ENCODE assay signal across 21 cellular contexts in the genomic region with DNA sequence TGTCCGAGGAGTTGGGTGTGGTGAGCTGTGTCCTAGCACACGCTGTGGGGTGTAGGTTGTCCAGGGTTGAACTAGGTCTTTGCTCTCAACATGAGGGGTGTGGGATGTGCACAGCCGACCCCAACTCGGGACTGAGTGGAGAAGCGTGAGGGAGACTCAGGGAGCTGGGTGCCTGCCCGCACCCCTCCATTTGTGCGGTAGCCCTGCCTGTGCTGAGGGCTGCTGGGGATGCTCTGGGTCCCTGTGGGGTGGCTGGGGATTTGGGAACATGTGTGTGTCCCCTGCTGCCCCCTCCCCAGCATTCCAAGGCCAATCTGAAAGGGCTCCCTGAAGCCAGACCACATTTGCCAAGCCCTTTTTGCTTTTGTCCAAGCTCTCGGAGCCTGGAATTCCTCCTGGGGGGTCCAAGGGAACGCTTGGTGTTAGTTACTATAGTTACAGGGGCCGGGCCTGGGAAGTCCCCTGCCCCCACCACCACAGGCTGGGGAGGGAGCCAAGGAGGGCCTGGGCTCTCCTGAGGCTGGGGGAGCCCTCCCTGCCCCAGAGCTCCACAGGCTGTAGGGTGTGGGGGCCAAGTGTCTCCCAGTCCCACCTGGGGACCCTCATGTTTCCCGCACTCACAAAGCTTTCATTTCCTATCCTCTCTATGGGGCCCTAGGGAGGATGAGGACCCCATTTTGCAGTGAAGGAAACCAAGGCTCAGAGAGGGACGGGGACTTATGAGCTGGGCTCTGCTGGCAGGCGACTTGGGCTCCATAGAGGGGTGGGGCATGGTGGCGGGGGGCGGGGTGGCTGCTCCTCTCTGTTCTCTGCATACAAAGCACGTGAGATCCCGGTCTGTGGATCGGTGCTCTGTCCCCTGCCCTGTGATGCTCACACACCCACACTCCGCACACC. TPM values are rescaled to one million over a fixed set of nuclear protein-coding genes. Genes with fewer than 3 reads are reported as not detected.
DNase-seq lines count a peak whose midpoint lies in the region; ATAC-seq and TF ChIP-seq lines count a peak whose summit lies in the region.
"Had no signal": no experiment of that assay in that cellular context is flagged by ENCODE, and none has a peak within 500 bp of the region (broad histone marks: within the 10 kb centered on the region; RNA-seq: fewer than 3 reads in every experiment).

No MANE protein-coding gene starts in this region.

- POLR2A ChIA-PET in T-cell (lab: Charles Lee) (no interaction called here), A673 (lab: Charles Lee; ENCODE audit: low non-redundant PET) (no interaction called here)

- intact Hi-C loops in A673 (cut with micrococcal nuclease; ENCODE audit: unreplicated experiment) = no loop called here

- peaks cover 7% of the 10 kb centered on the region for H3K79me2 ChIP-seq in trophoblast cell (ENCODE audit: control insufficient read depth, insufficient read depth, low read length, poor library complexity)

- CTCF ChIA-PET in T-cell (lab: Charles Lee) = no interaction called here
- CTCF ChIA-PET in A673 (lab: Charles Lee) = no interaction called here

- no peak overlapping the region for H3K4ac ChIP-seq in trophoblast cell (ENCODE audit: low read depth, low read length)

- no peak overlapping the region for H2AFZ ChIP-seq in trophoblast cell (ENCODE audit: insufficient read depth, low read length, poor library complexity)

- H3K36me3 ChIP-seq in HUES6 (ENCODE audit: control insufficient read depth, insufficient read depth, low read length) = no peaks in the 10 kb centered on the region
- no peaks in the 10 kb centered on the region for H3K36me3 ChIP-seq in trophoblast cell (ENCODE audit: control insufficient read depth in 1 of 2, insufficient read depth in 2 of 2, low read length in 2 of 2)
- no peaks in the 10 kb centered on the region for H3K36me3 ChIP-seq in A673 (ENCODE audit: insufficient read depth, low read length, poor library complexity, severe bottlenecking)
- H3K36me3 ChIP-seq: suprapubic skin had no signal

- peak overlapping the region; percentile 49 for H3K18ac ChIP-seq in trophoblast cell (ENCODE audit: low read length)

- H2BK120ac ChIP-seq in trophoblast cell (ENCODE audit: insufficient read depth, low read length, poor library complexity) = no peak overlapping the region

- peak overlapping the region; percentile 80 for H2BK12ac ChIP-seq in trophoblast cell (ENCODE audit: low read length)

- no peak overlapping the region for H3K27ac ChIP-seq in HUES6 (ENCODE audit: low read depth, low read length)
- peak overlapping the region; percentile 91 for H3K27ac ChIP-seq in caudate nucleus (ENCODE audit: low read depth, low read length)
- H3K27ac ChIP-seq in trophoblast cell (ENCODE audit: low read depth, low read length) = no peak overlapping the region
- no peak overlapping the region for H3K27ac ChIP-seq in A673 (ENCODE audit: low read depth, low read length, poor library complexity, severe bottlenecking)
- H3K27ac ChIP-seq: suprapubic skin had no signal

- H3K4me2 ChIP-seq in trophoblast cell (ENCODE audit: low read length) = peak overlapping the region; percentile 50

- no peak overlapping the region for H3K4me3 Mint-ChIP-seq in T-cell

- ATAC-seq in T-cell (replicated peaks in 1 of 4) (no peak), HG02798 (IDR thresholded peaks at IDR 0.05; ENCODE audit: poor library complexity, unreplicated experiment) (no peak)

- H3K4me1 ChIP-seq in HUES6 (ENCODE audit: control insufficient read depth, insufficient read depth, low read length) = peaks cover 54% of the 10 kb centered on the region
- peaks cover 45 to 57% of the 10 kb centered on the region in 2 experiments for H3K4me1 ChIP-seq in trophoblast cell (ENCODE audit: control insufficient read depth in 1 of 2, insufficient read depth in 2 of 2, low read length in 2 of 2)
- H3K4me1 ChIP-seq in A673 (ENCODE audit: insufficient read depth, low read length, poor library complexity, severe bottlenecking) = peaks cover 8% of the 10 kb centered on the region

- DNase-seq in caudate nucleus (lab: John Stamatoyannopoulos, UW) = peak in 9 of 61 donors; percentile 18 to 51 (median 35)
- DNase-seq in kidney glomerular epithelial cell (lab: John Stamatoyannopoulos, UW) = peak; percentile 28
- DNase-seq in trophoblast cell = no peak
- no peak for DNase-seq in T-cell
- no peak for DNase-seq in SIG-M5 (lab: John Stamatoyannopoulos, UW)
- no peak for DNase-seq in A673 (ENCODE audit: low spot score)
- DNase-seq: activated CD4-positive, CD25-positive, alpha-beta regulatory T cell treated with anti-CD3 and anti-CD28 coated beads, Interleukin-2, amount 50 U/mL, for 72 hours; AML-193; aorta; Caco-2; MV-4-11; NCI-H2029 treated with DMSO at 0.1 percent for 48 hours; NCI-H524 treated with DMSO at 0.1 percent for 48 hours; OCI-M1; stimulated activated CD4-positive, alpha-beta T cell treated with anti-CD3 and anti-CD28 coated beads, Interleukin-4, amount 100 ng/mL, for 24 hours had no signal

- H3K4me3 ChIP-seq in HUES6 (ENCODE audit: low read depth, low read length) (peak overlapping the region; percentile 56), trophoblast cell (ENCODE audit: low read depth, low read length) (peak overlapping the region; percentile 55), A673 (ENCODE audit: low read depth, low read length, poor library complexity, severe bottlenecking) (no peak overlapping the region)
- H3K4me3 ChIP-seq: suprapubic skin had no signal

- TF ChIP-seq CTCF in A673 (conservative IDR thresholded peaks at IDR 0.05; ENCODE audit: low read depth, low read length) = no peak

- peak overlapping the region; percentile 37 for H3K14ac ChIP-seq in trophoblast cell (ENCODE audit: low read length)

- no peak overlapping the region for H4K12ac ChIP-seq in trophoblast cell (ENCODE audit: low read depth, low read length)

- no peak overlapping the region for H3K27ac Mint-ChIP-seq in T-cell

- H2AK5ac ChIP-seq in trophoblast cell (ENCODE audit: low read length) = peak overlapping the region; percentile 44

- BruUV-seq in A673 (replicated peaks; lab: Mats Ljungman, UMichigan) = no TSS peak

- H3K4me1 Mint-ChIP-seq in T-cell = peaks cover 0 to 32% (median 22%) of the 10 kb centered on the region in 3 donors

- H3K27me3 Mint-ChIP-seq in T-cell = peaks cover 4 to 6% of the 10 kb centered on the region in 2 donors

- H3K79me1 ChIP-seq in trophoblast cell (ENCODE audit: low read length) = peaks cover 21% of the 10 kb centered on the region

- no peak overlapping the region for H2BK5ac ChIP-seq in trophoblast cell (ENCODE audit: low read depth, low read length, poor library complexity)

- H3K9me3 ChIP-seq in HUES6 (ENCODE audit: control insufficient read depth, insufficient read depth, low read depth, low read length) (no peaks in the 10 kb centered on the region), trophoblast cell (ENCODE audit: insufficient read depth, low read depth, low read length) (peaks cover 3% of the 10 kb centered on the region), A673 (ENCODE audit: low read depth, low read length, poor library complexity, severe bottlenecking) (no peaks in the 10 kb centered on the region)
- H3K9me3 ChIP-seq: Caco-2, suprapubic skin had no signal

- H3K9me3 Mint-ChIP-seq in T-cell = no peaks in the 10 kb centered on the region

- H4K91ac ChIP-seq in trophoblast cell (ENCODE audit: low read depth, low read length) = peak overlapping the region; percentile 66

- H3K9ac ChIP-seq in HUES6 (ENCODE audit: low read length) (peak overlapping the region; percentile 54), trophoblast cell (ENCODE audit: low read length) (no peak overlapping the region)

- H3K27me3 ChIP-seq in HUES6 (ENCODE audit: control insufficient read depth, insufficient read depth, low read length) = peaks cover 4% of the 10 kb centered on the region; the same call in 1 of the 2 replicates
- no peaks in the 10 kb centered on the region for H3K27me3 ChIP-seq in trophoblast cell (ENCODE audit: insufficient read depth, low read length)
- H3K27me3 ChIP-seq in A673 (replicated peaks; ENCODE audit: insufficient read depth, low read depth, low read length, poor library complexity) = no peaks in the 10 kb centered on the region

- H3K23ac ChIP-seq in trophoblast cell (ENCODE audit: low read length) = no peak overlapping the region

- WGBS in trophoblast cell (ENCODE audit: extremely low coverage, insufficient coverage, insufficient read length) = no CpG with 5 or more reads among the region's 19 CpGs

- no peak overlapping the region for H4K8ac ChIP-seq in trophoblast cell (ENCODE audit: low read depth, low read length)

- H3K36me3 Mint-ChIP-seq in T-cell = no peaks in the 10 kb centered on the region

RNA-seq across cellular contexts. Expression of a gene that starts 1.1 kb away (rescaled TPM):
- polyA plus RNA-seq in trophoblast cell (2013) = 5.1 and 5.5 TPM in 2 replicates
- total RNA-seq in T-cell = under 1 TPM in 2 of 5 donors, not detected in 3; 0.09 to 0.20 TPM
- 0.47 and 0.55 TPM in 2 replicates for total RNA-seq in A673 (2021)
- total RNA-seq: mononuclear cell, osteocyte, suprapubic skin had no signal
- polyA plus RNA-seq: keratinocyte had no signal
